ENCODE assay signal across 8 cellular contexts in genomic region chr7:139494835-139495568, GRCh38. TPM values are rescaled to one million over a fixed set of nuclear protein-coding genes. Genes with fewer than 3 reads are reported as not detected.
DNase-seq lines count a peak whose midpoint lies in the region; ATAC-seq, FAIRE-seq and TF ChIP-seq lines count a peak whose summit lies in the region.

No MANE protein-coding gene starts in this region.

- H3K4me3 ChIP-seq in GM06990 (replicated peaks; ENCODE audit: low read depth, low read length): no peak overlapping the region
- no peak overlapping the region for H3K4me3 ChIP-seq in aorta (ENCODE audit: low read length in 2 of 2)

- H3K9me3 ChIP-seq in aorta (ENCODE audit: control insufficient read depth, low read length): peaks cover 6% of the 10 kb centered on the region

- peak; percentile 55 for DNase-seq in GM06990 (ENCODE audit: extremely low read depth, insufficient read length)
- DNase-seq in GM19239 (ENCODE audit: insufficient read length, low spot score): peak; percentile 61
- DNase-seq in activated CD4-positive, alpha-beta memory T cell treated with anti-CD3 and anti-CD28 coated beads for 36 hours: peak; percentile 38
- no peak for DNase-seq in HT-29 (ENCODE audit: low spot score)
- no peak for DNase-seq in mucosa of gallbladder (ENCODE audit: low spot score)
- DNase-seq in aorta: no peak
- DNase-seq in NCI-H446 treated with DMSO at 0.1 percent for 48 hours (lab: John Stamatoyannopoulos, UW): no peak

- H3K27ac Mint-ChIP-seq in activated CD4-positive, alpha-beta memory T cell treated with anti-CD3 and anti-CD28 coated beads for 36 hours: no peak overlapping the region

- WGBS in aorta, 2 donors: 51% methylated on average over 5 of the region's 5 CpGs

- peaks cover 3% of the 10 kb centered on the region for H3K27me3 Mint-ChIP-seq in activated CD4-positive, alpha-beta memory T cell treated with anti-CD3 and anti-CD28 coated beads for 36 hours

- no peaks in the 10 kb centered on the region for H3K36me3 ChIP-seq in GM06990 (ENCODE audit: control insufficient read depth, insufficient read depth, low read length)
- H3K36me3 ChIP-seq in aorta (ENCODE audit: control insufficient read depth in 1 of 2, insufficient read depth in 2 of 2, low read length in 1 of 2): no peaks in the 10 kb centered on the region

- ATAC-seq in HG03103 (IDR thresholded peaks at IDR 0.05; ENCODE audit: low read depth, unreplicated experiment) (peak; percentile 76), aorta (ENCODE audit: low FRiP score) (no peak)

- intact Hi-C loops in activated CD4-positive, alpha-beta memory T cell treated with anti-CD3 and anti-CD28 coated beads for 36 hours (cut with micrococcal nuclease): no loop called here
- intact Hi-C loops in aorta (cut with DNase I): loop anchor here in 1 of 2 donors (5.0 kb wide), 1 partner anchor 507 kb away; no protein-coding TSS in a partner anchor

- CTCF ChIA-PET in activated CD4-positive, alpha-beta memory T cell treated with anti-CD3 and anti-CD28 coated beads for 36 hours (lab: Charles Lee): interaction anchor here (1.2 kb wide), 1 partner anchor 152 kb away, joined by 3 read pairs; no protein-coding TSS in a partner anchor

- no peak overlapping the region for H3K27ac ChIP-seq in aorta (ENCODE audit: low read depth in 1 of 2, low read length in 2 of 2)

- H3K4me3 Mint-ChIP-seq in activated CD4-positive, alpha-beta memory T cell treated with anti-CD3 and anti-CD28 coated beads for 36 hours: no peak overlapping the region

- H3K4me1 Mint-ChIP-seq in activated CD4-positive, alpha-beta memory T cell treated with anti-CD3 and anti-CD28 coated beads for 36 hours (ENCODE audit: low read depth): peaks cover 7% of the 10 kb centered on the region

- FAIRE-seq in GM19239 (lab: Jason Lieb, UNC): peak; percentile 96

- H3K4me1 ChIP-seq in aorta (ENCODE audit: control insufficient read depth in 1 of 2, insufficient read depth in 2 of 2, low read length in 2 of 2): no peaks in the 10 kb centered on the region

- no peaks in the 10 kb centered on the region for H3K36me3 Mint-ChIP-seq in activated CD4-positive, alpha-beta memory T cell treated with anti-CD3 and anti-CD28 coated beads for 36 hours

- H3K27me3 ChIP-seq in GM06990 (replicated peaks; ENCODE audit: control insufficient read depth, insufficient read depth, low read length): no peaks in the 10 kb centered on the region
- H3K27me3 ChIP-seq in aorta (ENCODE audit: control insufficient read depth in 1 of 2, insufficient read depth in 2 of 2, low read length in 1 of 2): no peaks in the 10 kb centered on the region

- H3K9me3 Mint-ChIP-seq in activated CD4-positive, alpha-beta memory T cell treated with anti-CD3 and anti-CD28 coated beads for 36 hours: peaks cover 16% of the 10 kb centered on the region

- TF ChIP-seq CTCF in GM06990 (IDR thresholded peaks at IDR 0.05; ENCODE audit: insufficient read depth, low read length, poor library complexity, severe bottlenecking): no peak

- POLR2A ChIA-PET in activated CD4-positive, alpha-beta memory T cell treated with anti-CD3 and anti-CD28 coated beads for 36 hours (lab: Charles Lee): no interaction called here

RNA-seq across cellular contexts. Expression of gene KLRG2, which starts 11.5 kb away (rescaled TPM):
- under 1 TPM; 0.19 TPM for total RNA-seq in activated CD4-positive, alpha-beta memory T cell treated with anti-CD3 and anti-CD28 coated beads for 36 hours
- total RNA-seq in HT-29 (2014; rRNA removed; shearing (Covaris generic)): 0.16 TPM in 1 of 2 replicates, not detected in the other
- total RNA-seq in mucosa of gallbladder: 0.23 TPM
- total RNA-seq in aorta: not detected
- not detected for polyA plus RNA-seq in aorta

RNA-seq across cellular contexts. Expression of gene CLEC2L, which starts 28.5 kb away (rescaled TPM):
- not detected for total RNA-seq in activated CD4-positive, alpha-beta memory T cell treated with anti-CD3 and anti-CD28 coated beads for 36 hours
- total RNA-seq in HT-29 (2014; rRNA removed; shearing (Covaris generic)): not detected in 2 replicates
- not detected for total RNA-seq in mucosa of gallbladder
- total RNA-seq in aorta: not detected
- not detected for polyA plus RNA-seq in aorta

Comparison
In these comparisons a context has a peak if more than half of its experiments do, and no peak if none do; other contexts are left out.
1. DNase-seq: peak in GM06990 (single experiment), GM19239 (single experiment) and activated CD4-positive, alpha-beta memory T cell treated with anti-CD3 and anti-CD28 coated beads for 36 hours (single experiment); none in HT-29 (single experiment), mucosa of gallbladder (single experiment), aorta (0 of 2) and NCI-H446 treated with DMSO at 0.1 percent for 48 hours (single experiment).